14 cellular contexts compared by ENCODE assay signal in genomic region chr12:6343518-6343917, GRCh38. TPM values are rescaled to one million over a fixed set of nuclear protein-coding genes. Genes with fewer than 3 reads are reported as not detected.
DNase-seq lines count a peak whose midpoint lies in the region; ATAC-seq and TF ChIP-seq lines count a peak whose summit lies in the region.
"Had no signal": no experiment of that assay in that cellular context is flagged by ENCODE, and none has a peak within 500 bp of the region (broad histone marks: within the 10 kb centered on the region; RNA-seq: fewer than 3 reads in every experiment).

No MANE protein-coding gene starts in this region.

- intact Hi-C loops in CD4-positive, alpha-beta T cell (cut with DNase I, micrococcal nuclease), result loop anchor here (2.0 kb wide), 1 partner anchor 19 kb away; no protein-coding TSS in a partner anchor

- no peak for DNase-seq in activated naive CD8-positive, alpha-beta T cell treated with anti-CD3 and anti-CD28 coated beads, Interleukin-2, amount 10 ng/mL, durations not matched to agents 7 days and 5 days
- DNase-seq in activated naive CD8-positive, alpha-beta T cell treated with anti-CD3 and anti-CD28 coated beads for 36 hours, result no peak
- DNase-seq in coronary artery (ENCODE audit: low spot score), result no peak
- no peak for DNase-seq in neuronal stem cell (ENCODE audit: low spot score)
- no peak for DNase-seq in CD4-positive, alpha-beta T cell
- no peak for DNase-seq in amniotic stem cell (lab: John Stamatoyannopoulos, UW)
- DNase-seq: activated CD4-positive, alpha-beta T cell treated with anti-CD3 and anti-CD28 coated beads for 36 hours; NCI-H82; stimulated activated CD4-positive, alpha-beta T cell treated with anti-CD3 and anti-CD28 coated beads, Interleukin-1b, Interleukin-23, amount 100 ng/mL, for 48 hours had no signal

- H3K27me3 Mint-ChIP-seq in activated naive CD8-positive, alpha-beta T cell treated with anti-CD3 and anti-CD28 coated beads, Interleukin-2, amount 10 ng/mL, durations not matched to agents 7 days and 5 days, result no peaks in the 10 kb centered on the region
- no peaks in the 10 kb centered on the region for H3K27me3 Mint-ChIP-seq in activated naive CD8-positive, alpha-beta T cell treated with anti-CD3 and anti-CD28 coated beads for 36 hours
- no peaks in the 10 kb centered on the region for H3K27me3 Mint-ChIP-seq in CD4-positive, alpha-beta T cell
- H3K27me3 Mint-ChIP-seq: activated CD4-positive, alpha-beta T cell treated with anti-CD3 and anti-CD28 coated beads for 36 hours; activated naive CD8-positive, alpha-beta T cell had no signal

- peak overlapping the region; percentile 47 for H2AK5ac ChIP-seq in neuronal stem cell (ENCODE audit: low read depth, low read length)

- H3K4me2 ChIP-seq in neuronal stem cell (ENCODE audit: insufficient read depth, low read length, poor library complexity, severe bottlenecking), result no peak overlapping the region

- H2BK120ac ChIP-seq in neuronal stem cell (ENCODE audit: low read depth, low read length), result no peak overlapping the region

- no peak overlapping the region for H3K4ac ChIP-seq in neuronal stem cell (ENCODE audit: low read length)

- H3K4me3 Mint-ChIP-seq in activated naive CD8-positive, alpha-beta T cell treated with anti-CD3 and anti-CD28 coated beads, Interleukin-2, amount 10 ng/mL, durations not matched to agents 7 days and 5 days, result no peak overlapping the region
- H3K4me3 Mint-ChIP-seq in activated naive CD8-positive, alpha-beta T cell treated with anti-CD3 and anti-CD28 coated beads for 36 hours, result no peak overlapping the region
- no peak overlapping the region for H3K4me3 Mint-ChIP-seq in CD4-positive, alpha-beta T cell
- H3K4me3 Mint-ChIP-seq: activated CD4-positive, alpha-beta T cell treated with anti-CD3 and anti-CD28 coated beads for 36 hours; activated naive CD8-positive, alpha-beta T cell; stimulated activated memory B cell treated with anti-CD40 and anti-IgM and Interleukin-4, amounts not matched to agents 10 μg/mL and 1 μg/mL and 100 μg/mL, for 72 hours had no signal

- H3K27ac Mint-ChIP-seq in activated naive CD8-positive, alpha-beta T cell treated with anti-CD3 and anti-CD28 coated beads, Interleukin-2, amount 10 ng/mL, durations not matched to agents 7 days and 5 days, result peak overlapping the region; percentile 49
- H3K27ac Mint-ChIP-seq in activated naive CD8-positive, alpha-beta T cell treated with anti-CD3 and anti-CD28 coated beads for 36 hours, result no peak overlapping the region
- no peak overlapping the region for H3K27ac Mint-ChIP-seq in CD4-positive, alpha-beta T cell
- H3K27ac Mint-ChIP-seq: activated CD4-positive, alpha-beta T cell treated with anti-CD3 and anti-CD28 coated beads for 36 hours; activated naive CD8-positive, alpha-beta T cell; stimulated activated memory B cell treated with anti-CD40 and anti-IgM and Interleukin-4, amounts not matched to agents 10 μg/mL and 1 μg/mL and 100 μg/mL, for 72 hours had no signal

- no peak for TF ChIP-seq CTCF in coronary artery (IDR thresholded peaks at IDR 0.05)
- TF ChIP-seq CTCF in CD4-positive, alpha-beta T cell (IDR thresholded peaks at IDR 0.05), result no peak

- H3K9ac ChIP-seq in neuronal stem cell (ENCODE audit: low read depth, low read length, poor library complexity), result no peak overlapping the region

- H3K18ac ChIP-seq in neuronal stem cell (ENCODE audit: low read length), result peak overlapping the region; percentile 42

- peak overlapping the region; percentile 42 for H2AFZ ChIP-seq in neuronal stem cell (ENCODE audit: low read length)

- H4K8ac ChIP-seq in neuronal stem cell (ENCODE audit: low read depth, low read length), result no peak overlapping the region

- no peaks in the 10 kb centered on the region for H3K9me3 Mint-ChIP-seq in activated naive CD8-positive, alpha-beta T cell treated with anti-CD3 and anti-CD28 coated beads, Interleukin-2, amount 10 ng/mL, durations not matched to agents 7 days and 5 days
- H3K9me3 Mint-ChIP-seq in activated naive CD8-positive, alpha-beta T cell treated with anti-CD3 and anti-CD28 coated beads for 36 hours, result peaks cover 2% of the 10 kb centered on the region
- no peaks in the 10 kb centered on the region for H3K9me3 Mint-ChIP-seq in CD4-positive, alpha-beta T cell

- H4K91ac ChIP-seq in neuronal stem cell (ENCODE audit: low read depth, low read length, poor library complexity), result no peak overlapping the region

- H3K4me1 Mint-ChIP-seq in activated naive CD8-positive, alpha-beta T cell treated with anti-CD3 and anti-CD28 coated beads, Interleukin-2, amount 10 ng/mL, durations not matched to agents 7 days and 5 days, result peaks cover 44% of the 10 kb centered on the region
- H3K4me1 Mint-ChIP-seq in activated naive CD8-positive, alpha-beta T cell treated with anti-CD3 and anti-CD28 coated beads for 36 hours, result peaks cover 39% of the 10 kb centered on the region
- H3K4me1 Mint-ChIP-seq in CD4-positive, alpha-beta T cell (ENCODE audit: low read depth), result peaks cover 52% of the 10 kb centered on the region

- no peak overlapping the region for H3K23ac ChIP-seq in neuronal stem cell (ENCODE audit: low read depth, low read length, poor library complexity)

- peaks cover 4% of the 10 kb centered on the region for H3K36me3 Mint-ChIP-seq in activated naive CD8-positive, alpha-beta T cell treated with anti-CD3 and anti-CD28 coated beads, Interleukin-2, amount 10 ng/mL, durations not matched to agents 7 days and 5 days
- H3K36me3 Mint-ChIP-seq in activated naive CD8-positive, alpha-beta T cell treated with anti-CD3 and anti-CD28 coated beads for 36 hours, result peaks cover 5% of the 10 kb centered on the region
- peaks cover 6% of the 10 kb centered on the region for H3K36me3 Mint-ChIP-seq in CD4-positive, alpha-beta T cell (ENCODE audit: low read depth)
- H3K36me3 Mint-ChIP-seq: activated naive CD8-positive, alpha-beta T cell; stimulated activated memory B cell treated with anti-CD40 and anti-IgM and Interleukin-4, amounts not matched to agents 10 μg/mL and 1 μg/mL and 100 μg/mL, for 72 hours had no signal

- H2BK15ac ChIP-seq in neuronal stem cell (ENCODE audit: low read length), result peak overlapping the region; percentile 45

- no peak overlapping the region for H2BK12ac ChIP-seq in neuronal stem cell (ENCODE audit: low read length)

- H3K14ac ChIP-seq in neuronal stem cell (ENCODE audit: low read length), result no peak overlapping the region

- no peak overlapping the region for H2BK5ac ChIP-seq in neuronal stem cell (ENCODE audit: low read length)

- POLR2A ChIA-PET in activated naive CD8-positive, alpha-beta T cell treated with anti-CD3 and anti-CD28 coated beads, Interleukin-2, amount 10 ng/mL, durations not matched to agents 7 days and 5 days (lab: Charles Lee), result interaction anchor here (0.6 to 3.6 kb wide), 5 partner anchors 8 to 150 kb away, joined by 3 to 41 read pairs (median 3); partner anchors contain the start of gene MRPL51
- POLR2A ChIA-PET in CD4-positive, alpha-beta T cell (lab: Charles Lee), result interaction anchor here (1.0 to 2.6 kb wide), 2 partner anchors 9 to 21 kb away, joined by 3 to 9 read pairs; no protein-coding TSS in a partner anchor

- no peak overlapping the region for H3K4me3 ChIP-seq in coronary artery
- no peak overlapping the region for H3K4me3 ChIP-seq in neuronal stem cell (ENCODE audit: low read length in 2 of 2)
- H3K4me3 ChIP-seq in urinary bladder (ENCODE audit: low read depth, low read length), result no peak overlapping the region
- H3K4me3 ChIP-seq: SK-N-MC had no signal

- no peak for ATAC-seq in activated naive CD8-positive, alpha-beta T cell treated with anti-CD3 and anti-CD28 coated beads, Interleukin-2, amount 10 ng/mL, durations not matched to agents 7 days and 5 days (ENCODE audit: low read depth)
- no peak for ATAC-seq in CD4-positive, alpha-beta T cell (ENCODE audit: poor library complexity)
- no peak for ATAC-seq in HG03565 (IDR thresholded peaks at IDR 0.05; ENCODE audit: unreplicated experiment)
- ATAC-seq: activated CD4-positive, alpha-beta T cell treated with anti-CD3 and anti-CD28 coated beads for 36 hours; stimulated activated memory B cell treated with anti-CD40 and anti-IgM and Interleukin-4, amounts not matched to agents 10 μg/mL and 1 μg/mL and 100 μg/mL, for 72 hours had no signal

- WGBS in neuronal stem cell (ENCODE audit: extremely low coverage in 2 of 2, insufficient read length in 2 of 2, insufficient replicate concordance in 1 of 2), 2 donors, result no CpG with 5 or more reads among the region's 5 CpGs
- 46% methylated on average over 5 of the region's 5 CpGs for WGBS in urinary bladder

- H3K27me3 ChIP-seq in neuronal stem cell (ENCODE audit: control insufficient read depth in 3 of 3, insufficient read depth in 3 of 3, low read depth in 1 of 3, low read length in 3 of 3), result no peaks in the 10 kb centered on the region
- no peaks in the 10 kb centered on the region for H3K27me3 ChIP-seq in CD4-positive, alpha-beta T cell (ENCODE audit: control insufficient read depth, insufficient read depth, low read length)

- CTCF ChIA-PET in CD4-positive, alpha-beta T cell (lab: Charles Lee), result no interaction called here

- H3K36me3 ChIP-seq in neuronal stem cell (replicated peaks in 1 of 2; ENCODE audit: control insufficient read depth in 2 of 2, insufficient read depth in 2 of 2, low read length in 2 of 2) (peaks cover 0 to 10% of the 10 kb centered on the region in 2 donors), urinary bladder (ENCODE audit: insufficient read depth) (no peaks in the 10 kb centered on the region)

- peak overlapping the region; percentile 94 to 98 for H3K27ac ChIP-seq in coronary artery
- H3K27ac ChIP-seq in neuronal stem cell (replicated peaks; ENCODE audit: low read length), result no peak overlapping the region
- peak overlapping the region; percentile 51 for H3K27ac ChIP-seq in urinary bladder (ENCODE audit: low read depth)
- H3K27ac ChIP-seq in CD4-positive, alpha-beta T cell (ENCODE audit: low read depth, low read length), result no peak overlapping the region
- H3K27ac ChIP-seq: SK-N-MC had no signal

- peaks cover 7% of the 10 kb centered on the region for H3K79me1 ChIP-seq in neuronal stem cell (ENCODE audit: low read depth, low read length)

- peaks cover 0 to 7% of the 10 kb centered on the region in 2 donors for H3K9me3 ChIP-seq in neuronal stem cell (replicated peaks in 1 of 2; ENCODE audit: control insufficient read depth in 2 of 2, insufficient read depth in 1 of 2, low read depth in 1 of 2, low read length in 2 of 2)
- H3K9me3 ChIP-seq in CD4-positive, alpha-beta T cell (ENCODE audit: control insufficient read depth, low read length), result no peaks in the 10 kb centered on the region

- H3K4me1 ChIP-seq in neuronal stem cell (ENCODE audit: control insufficient read depth in 2 of 2, insufficient read depth in 1 of 2, low read depth in 1 of 2, low read length in 2 of 2) (peaks cover 28 to 29% of the 10 kb centered on the region in 2 donors), urinary bladder (ENCODE audit: insufficient read depth) (peaks cover 2% of the 10 kb centered on the region)

RNA-seq across cellular contexts. Expression of gene TNFRSF1A, which starts 1.6 kb away (rescaled TPM):
- 10 to 100 TPM; 82.9 to 87.1 TPM for total RNA-seq in activated naive CD8-positive, alpha-beta T cell treated with anti-CD3 and anti-CD28 coated beads, Interleukin-2, amount 10 ng/mL, durations not matched to agents 7 days and 5 days
- total RNA-seq in activated naive CD8-positive, alpha-beta T cell treated with anti-CD3 and anti-CD28 coated beads for 36 hours, result 10 to 100 TPM; 44.8 to 49.1 TPM
- polyA plus RNA-seq in neuronal stem cell (2013, experiment 1 of 2), result 35.2 TPM
- polyA plus RNA-seq in neuronal stem cell (2013, experiment 2 of 2), result 34.5 TPM
- 56.1 TPM for total RNA-seq in urinary bladder
- polyA plus RNA-seq in urinary bladder, result 223 TPM
- 10 to 100 TPM; 16.3 to 19.2 TPM for total RNA-seq in CD4-positive, alpha-beta T cell

RNA-seq across cellular contexts. Expression of gene SCNN1A, which starts 31.8 kb away (rescaled TPM):
- 1 to 10 TPM in 1 of 2 experiments, under 1 TPM in 1; 0.43 to 1.1 TPM for total RNA-seq in activated naive CD8-positive, alpha-beta T cell treated with anti-CD3 and anti-CD28 coated beads, Interleukin-2, amount 10 ng/mL, durations not matched to agents 7 days and 5 days
- 1 to 10 TPM; 2.7 to 3.7 TPM for total RNA-seq in activated naive CD8-positive, alpha-beta T cell treated with anti-CD3 and anti-CD28 coated beads for 36 hours
- 0.40 TPM for polyA plus RNA-seq in neuronal stem cell (2013, experiment 1 of 2)
- 0.68 TPM for polyA plus RNA-seq in neuronal stem cell (2013, experiment 2 of 2)
- total RNA-seq in urinary bladder, result 5.7 TPM
- polyA plus RNA-seq in urinary bladder, result 10.4 TPM
- 1 to 10 TPM; 1.1 to 2.0 TPM for total RNA-seq in CD4-positive, alpha-beta T cell

RNA-seq across cellular contexts. Expression of gene PLEKHG6, which starts 33.0 kb away (rescaled TPM):
- not detected for total RNA-seq in activated naive CD8-positive, alpha-beta T cell treated with anti-CD3 and anti-CD28 coated beads, Interleukin-2, amount 10 ng/mL, durations not matched to agents 7 days and 5 days
- under 1 TPM; 0.10 to 0.52 TPM for total RNA-seq in activated naive CD8-positive, alpha-beta T cell treated with anti-CD3 and anti-CD28 coated beads for 36 hours
- polyA plus RNA-seq in neuronal stem cell (2013, experiment 1 of 2), result 1.2 TPM
- 1.3 TPM for polyA plus RNA-seq in neuronal stem cell (2013, experiment 2 of 2)
- total RNA-seq in urinary bladder, result 6.2 TPM
- 9.6 TPM for polyA plus RNA-seq in urinary bladder
- total RNA-seq in CD4-positive, alpha-beta T cell, result not detected
- total RNA-seq: activated CD4-positive, alpha-beta T cell treated with anti-CD3 and anti-CD28 coated beads for 36 hours had no signal

RNA-seq across cellular contexts. Expression of gene LTBR, which starts 40.4 kb away (rescaled TPM):
- total RNA-seq in activated naive CD8-positive, alpha-beta T cell treated with anti-CD3 and anti-CD28 coated beads, Interleukin-2, amount 10 ng/mL, durations not matched to agents 7 days and 5 days, result 1 to 10 TPM in 1 of 2 experiments, under 1 TPM in 1; 0.61 to 1.4 TPM
- total RNA-seq in activated naive CD8-positive, alpha-beta T cell treated with anti-CD3 and anti-CD28 coated beads for 36 hours, result 1 to 10 TPM; 1.1 to 1.5 TPM
- polyA plus RNA-seq in neuronal stem cell (2013, experiment 1 of 2), result 2.3 TPM
- polyA plus RNA-seq in neuronal stem cell (2013, experiment 2 of 2), result 2.3 TPM
- total RNA-seq in urinary bladder, result 29.6 TPM
- polyA plus RNA-seq in urinary bladder, result 126 TPM
- under 1 TPM; 0.38 to 0.67 TPM for total RNA-seq in CD4-positive, alpha-beta T cell

Comparison
In these comparisons a context has a peak if more than half of its experiments do, and no peak if none do; other contexts are left out.
1. H3K27ac ChIP-seq: peak in coronary artery (2 of 2) and urinary bladder (single experiment); none in neuronal stem cell (single experiment) and CD4-positive, alpha-beta T cell (single experiment).